ENCODE assay signal across 36 cellular contexts in genomic region chr4:41326776-41327175, GRCh38.
"Had no signal": no experiment of that assay in that cellular context is flagged by ENCODE, and none has a peak within 500 bp of the region (broad histone marks: within the 10 kb centered on the region; RNA-seq: fewer than 3 reads in every experiment).

No MANE protein-coding gene starts in this region.

- ATAC-seq: activated CD4-positive, alpha-beta T cell treated with anti-CD3 and anti-CD28 coated beads for 36 hours; activated CD4-positive, CD25-positive, alpha-beta regulatory T cell treated with anti-CD3 and anti-CD28 coated beads, Interleukin-2, amount 50 U/mL, for 24 hours; activated CD8-positive, alpha-beta memory T cell treated with anti-CD3 and anti-CD28 coated beads, Interleukin-2, amount 10 ng/mL, durations not matched to agents 7 days and 5 days; activated CD8-positive, alpha-beta T cell treated with anti-CD3 and anti-CD28 coated beads, Interleukin-2, amount 10 ng/mL, durations not matched to agents 7 days and 5 days; activated naive CD8-positive, alpha-beta T cell treated with anti-CD3 and anti-CD28 coated beads, Interleukin-2, amount 50 U/mL, for 24 hours had no signal

- H3K4me1 ChIP-seq: ascending aorta had no signal

- H3K9me3 ChIP-seq: ascending aorta, breast epithelium had no signal

- H3K36me3 ChIP-seq: ascending aorta, breast epithelium, WERI-Rb-1 had no signal

- DNase-seq: activated CD4-positive, alpha-beta memory T cell treated with anti-CD3 and anti-CD28 coated beads, Interleukin-2, amount 10 ng/mL, durations not matched to agents 7 days and 5 days; activated CD4-positive, alpha-beta T cell treated with anti-CD3 and anti-CD28 coated beads for 1 hour; activated CD4-positive, alpha-beta T cell treated with anti-CD3 and anti-CD28 coated beads for 36 hours; activated CD4-positive, alpha-beta T cell treated with anti-CD3 and anti-CD28 coated beads for 48 hours; activated CD4-positive, alpha-beta T cell treated with anti-CD3 and anti-CD28 coated beads, Interleukin-2, amount 10 ng/mL, durations not matched to agents 7 days and 5 days; activated CD4-positive, alpha-beta T cell treated with anti-CD3 and anti-CD28 coated beads, Interleukin-2, amount 50 U/mL, for 48 hours; activated CD4-positive, CD25-positive, alpha-beta regulatory T cell; activated CD8-positive, alpha-beta memory T cell treated with anti-CD3 and anti-CD28 coated beads for 24 hours; activated CD8-positive, alpha-beta memory T cell treated with anti-CD3 and anti-CD28 coated beads, Interleukin-2, amount 10 ng/mL, durations not matched to agents 7 days and 5 days; activated CD8-positive, alpha-beta memory T cell treated with anti-CD3 and anti-CD28 coated beads, Interleukin-2, amount 50 U/mL, for 48 hours; activated CD8-positive, alpha-beta T cell treated with anti-CD3 and anti-CD28 coated beads, Interleukin-2, amount 10 ng/mL, durations not matched to agents 7 days and 5 days; activated effector memory CD4-positive, alpha-beta T cell treated with Interleukin-2 at 50 U/mL for 16 hours; activated gamma-delta T cell; activated naive CD4-positive, alpha-beta T cell treated with anti-CD3 and anti-CD28 coated beads, Interleukin-2, amount 10 ng/mL, durations not matched to agents 7 days and 5 days; activated naive CD4-positive, alpha-beta T cell treated with Interleukin-2 at 50 U/mL for 16 hours; activated naive CD8-positive, alpha-beta T cell treated with anti-CD3 and anti-CD28 coated beads, Interleukin-2, amount 10 ng/mL, durations not matched to agents 7 days and 5 days; activated naive CD8-positive, alpha-beta T cell treated with anti-CD3 and anti-CD28 coated beads, Interleukin-2, amount 50 U/mL, for 24 hours; activated T-cell treated with anti-CD3 and anti-CD28 coated beads, Interleukin-2, amount 50 U/mL, for 24 hours; activated T-cell treated with anti-CD3 and anti-CD28 coated beads, Interleukin-2, amount 50 U/mL, for 48 hours; amygdala; anterior cingulate cortex; central memory CD4-positive, alpha-beta T cell; T-helper 1 cell; T-helper 2 cell; T-helper 9 cell; WERI-Rb-1 had no signal

- H3K27ac Mint-ChIP-seq: activated CD4-positive, alpha-beta memory T cell treated with anti-CD3 and anti-CD28 coated beads, Interleukin-2, amount 10 ng/mL, durations not matched to agents 7 days and 5 days; activated CD4-positive, alpha-beta T cell treated with anti-CD3 and anti-CD28 coated beads for 36 hours; activated CD4-positive, alpha-beta T cell treated with anti-CD3 and anti-CD28 coated beads, Interleukin-2, amount 10 ng/mL, durations not matched to agents 7 days and 5 days; activated CD8-positive, alpha-beta memory T cell treated with anti-CD3 and anti-CD28 coated beads, Interleukin-2, amount 10 ng/mL, durations not matched to agents 7 days and 5 days; activated CD8-positive, alpha-beta T cell treated with anti-CD3 and anti-CD28 coated beads, Interleukin-2, amount 10 ng/mL, durations not matched to agents 7 days and 5 days; activated naive CD4-positive, alpha-beta T cell treated with anti-CD3 and anti-CD28 coated beads, Interleukin-2, amount 10 ng/mL, durations not matched to agents 7 days and 5 days; activated naive CD4-positive, alpha-beta T cell treated with anti-CD3 and anti-CD28 coated beads, Interleukin-2, amount 50 U/mL, for 24 hours; activated naive CD8-positive, alpha-beta T cell; activated naive CD8-positive, alpha-beta T cell treated with anti-CD3 and anti-CD28 coated beads, Interleukin-2, amount 10 ng/mL, durations not matched to agents 7 days and 5 days; activated naive CD8-positive, alpha-beta T cell treated with anti-CD3 and anti-CD28 coated beads, Interleukin-2, amount 50 U/mL, for 24 hours; activated T-cell treated with anti-CD3 and anti-CD28 coated beads, Interleukin-2, amount 50 U/mL, for 24 hours; activated T-helper 2 cell treated with anti-CD3 and anti-CD28 coated beads, Interferon-gamma antibody, Interleukin-2, Interleukin-4, amounts not matched to agents 10 μg/mL and 5 μg/mL and 100 μg/mL, durations not matched to agents 14 hours and 24 hours and 36 hours; T-helper 1 cell treated with Interleukin-12 subunit alpha and Interleukin-12 subunit beta and Interleukin-4 antibody, amounts not matched to agents 30 μg/mL and 1 μg/mL, for 36 hours; T-helper 2 cell treated with Interferon-gamma antibody and Interleukin-4, amounts not matched to agents 5 μg/mL and 100 μg/mL, for 36 hours had no signal

- H3K36me3 Mint-ChIP-seq: activated CD8-positive, alpha-beta memory T cell treated with anti-CD3 and anti-CD28 coated beads, Interleukin-2, amount 10 ng/mL, durations not matched to agents 7 days and 5 days; activated naive CD4-positive, alpha-beta T cell treated with anti-CD3 and anti-CD28 coated beads, Interleukin-2, amount 10 ng/mL, durations not matched to agents 7 days and 5 days; activated naive CD4-positive, alpha-beta T cell treated with anti-CD3 and anti-CD28 coated beads, Interleukin-2, amount 50 U/mL, for 24 hours; activated naive CD8-positive, alpha-beta T cell; activated naive CD8-positive, alpha-beta T cell treated with anti-CD3 and anti-CD28 coated beads, Interleukin-2, amount 10 ng/mL, durations not matched to agents 7 days and 5 days; brain had no signal

- H3K27ac ChIP-seq: ascending aorta, WERI-Rb-1 had no signal

- H3K4me3 Mint-ChIP-seq: activated CD4-positive, alpha-beta memory T cell treated with anti-CD3 and anti-CD28 coated beads, Interleukin-2, amount 10 ng/mL, durations not matched to agents 7 days and 5 days; activated CD4-positive, alpha-beta T cell treated with anti-CD3 and anti-CD28 coated beads for 36 hours; activated CD4-positive, alpha-beta T cell treated with anti-CD3 and anti-CD28 coated beads, Interleukin-2, amount 10 ng/mL, durations not matched to agents 7 days and 5 days; activated CD8-positive, alpha-beta memory T cell treated with anti-CD3 and anti-CD28 coated beads, Interleukin-2, amount 10 ng/mL, durations not matched to agents 7 days and 5 days; activated CD8-positive, alpha-beta T cell treated with anti-CD3 and anti-CD28 coated beads, Interleukin-2, amount 10 ng/mL, durations not matched to agents 7 days and 5 days; activated naive CD4-positive, alpha-beta T cell treated with anti-CD3 and anti-CD28 coated beads, Interleukin-2, amount 10 ng/mL, durations not matched to agents 7 days and 5 days; activated naive CD4-positive, alpha-beta T cell treated with anti-CD3 and anti-CD28 coated beads, Interleukin-2, amount 50 U/mL, for 24 hours; activated naive CD8-positive, alpha-beta T cell; activated naive CD8-positive, alpha-beta T cell treated with anti-CD3 and anti-CD28 coated beads, Interleukin-2, amount 10 ng/mL, durations not matched to agents 7 days and 5 days; activated naive CD8-positive, alpha-beta T cell treated with anti-CD3 and anti-CD28 coated beads, Interleukin-2, amount 50 U/mL, for 24 hours; activated T-cell treated with anti-CD3 and anti-CD28 coated beads, Interleukin-2, amount 50 U/mL, for 24 hours; brain; T-helper 1 cell treated with Interleukin-12 subunit alpha and Interleukin-12 subunit beta and Interleukin-4 antibody, amounts not matched to agents 30 μg/mL and 1 μg/mL, for 36 hours; T-helper 2 cell treated with Interferon-gamma antibody and Interleukin-4, amounts not matched to agents 5 μg/mL and 100 μg/mL, for 36 hours; WTC11 had no signal

- H3K27me3 Mint-ChIP-seq: activated CD4-positive, alpha-beta memory T cell treated with anti-CD3 and anti-CD28 coated beads, Interleukin-2, amount 10 ng/mL, durations not matched to agents 7 days and 5 days; activated CD4-positive, alpha-beta T cell treated with anti-CD3 and anti-CD28 coated beads, Interleukin-2, amount 10 ng/mL, durations not matched to agents 7 days and 5 days; activated CD8-positive, alpha-beta memory T cell treated with anti-CD3 and anti-CD28 coated beads, Interleukin-2, amount 10 ng/mL, durations not matched to agents 7 days and 5 days; activated naive CD4-positive, alpha-beta T cell treated with anti-CD3 and anti-CD28 coated beads, Interleukin-2, amount 10 ng/mL, durations not matched to agents 7 days and 5 days; activated naive CD8-positive, alpha-beta T cell treated with anti-CD3 and anti-CD28 coated beads, Interleukin-2, amount 10 ng/mL, durations not matched to agents 7 days and 5 days; brain had no signal

- H3K4me1 Mint-ChIP-seq: activated CD4-positive, alpha-beta memory T cell treated with anti-CD3 and anti-CD28 coated beads, Interleukin-2, amount 10 ng/mL, durations not matched to agents 7 days and 5 days; activated CD4-positive, alpha-beta T cell treated with anti-CD3 and anti-CD28 coated beads for 36 hours; activated CD4-positive, alpha-beta T cell treated with anti-CD3 and anti-CD28 coated beads, Interleukin-2, amount 10 ng/mL, durations not matched to agents 7 days and 5 days; activated CD8-positive, alpha-beta memory T cell treated with anti-CD3 and anti-CD28 coated beads, Interleukin-2, amount 10 ng/mL, durations not matched to agents 7 days and 5 days; activated naive CD4-positive, alpha-beta T cell treated with anti-CD3 and anti-CD28 coated beads, Interleukin-2, amount 10 ng/mL, durations not matched to agents 7 days and 5 days; activated naive CD4-positive, alpha-beta T cell treated with anti-CD3 and anti-CD28 coated beads, Interleukin-2, amount 50 U/mL, for 24 hours; activated naive CD8-positive, alpha-beta T cell treated with anti-CD3 and anti-CD28 coated beads, Interleukin-2, amount 10 ng/mL, durations not matched to agents 7 days and 5 days had no signal

- H3K9me3 Mint-ChIP-seq: activated CD4-positive, alpha-beta memory T cell treated with anti-CD3 and anti-CD28 coated beads, Interleukin-2, amount 10 ng/mL, durations not matched to agents 7 days and 5 days; activated CD4-positive, alpha-beta T cell treated with anti-CD3 and anti-CD28 coated beads, Interleukin-2, amount 10 ng/mL, durations not matched to agents 7 days and 5 days; activated naive CD4-positive, alpha-beta T cell treated with anti-CD3 and anti-CD28 coated beads, Interleukin-2, amount 50 U/mL, for 24 hours; activated naive CD8-positive, alpha-beta T cell treated with anti-CD3 and anti-CD28 coated beads, Interleukin-2, amount 10 ng/mL, durations not matched to agents 7 days and 5 days; activated naive CD8-positive, alpha-beta T cell treated with anti-CD3 and anti-CD28 coated beads, Interleukin-2, amount 50 U/mL, for 24 hours; activated T-cell treated with anti-CD3 and anti-CD28 coated beads, Interleukin-2, amount 50 U/mL, for 24 hours; activated T-helper 2 cell treated with anti-CD3 and anti-CD28 coated beads, Interferon-gamma antibody, Interleukin-2, Interleukin-4, amounts not matched to agents 10 μg/mL and 5 μg/mL and 100 μg/mL, durations not matched to agents 14 hours and 24 hours and 36 hours; T-helper 1 cell treated with Interleukin-12 subunit alpha and Interleukin-12 subunit beta and Interleukin-4 antibody, amounts not matched to agents 30 μg/mL and 1 μg/mL, for 36 hours; T-helper 2 cell treated with Interferon-gamma antibody and Interleukin-4, amounts not matched to agents 5 μg/mL and 100 μg/mL, for 36 hours had no signal

- H3K27me3 ChIP-seq: ascending aorta, breast epithelium had no signal

- H3K4me3 ChIP-seq: ascending aorta, breast epithelium had no signal
